30 cellular contexts compared by ENCODE assay signal in the genomic region with DNA sequence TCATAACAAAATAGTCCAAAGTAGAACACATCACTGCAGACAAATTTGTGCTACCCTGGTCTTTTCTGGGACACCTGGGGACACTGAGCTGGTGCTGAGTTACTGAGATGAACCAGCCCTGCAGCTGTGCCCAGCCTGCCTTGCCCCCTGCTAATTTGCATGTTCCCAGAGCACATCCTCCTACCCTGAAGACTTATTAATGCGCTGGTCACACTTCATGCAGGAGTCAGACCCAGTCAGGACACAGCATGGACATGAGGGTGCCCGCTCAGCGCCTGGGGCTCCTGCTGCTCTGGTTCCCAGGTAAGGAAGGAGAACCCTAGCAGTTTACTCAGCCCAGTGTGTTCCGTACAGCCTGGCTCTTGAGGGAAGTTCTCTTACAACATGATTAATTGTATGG.
"Had no signal": no experiment of that assay in that cellular context is flagged by ENCODE, and none has a peak within 500 bp of the region (broad histone marks: within the 10 kb centered on the region; RNA-seq: fewer than 3 reads in every experiment).

No MANE protein-coding gene starts in this region.

- H3K9me3 Mint-ChIP-seq: stimulated activated naive CD8-positive, alpha-beta T cell treated with anti-CD3 and anti-CD28 coated beads, Interleukin-15, Interleukin-2, amounts not matched to agents 100 ng/mL and 50 ng/mL, for 24 hours; type B pancreatic cell had no signal

- H3K27me3 ChIP-seq: cardiac muscle cell, colonic mucosa, gastrocnemius medialis, hepatocyte, ovary, right lobe of liver, uterus had no signal

- H3K4me1 ChIP-seq: colonic mucosa, gastrocnemius medialis, right lobe of liver, uterus had no signal

- H3K36me3 ChIP-seq: cardiac muscle cell, colonic mucosa, gastrocnemius medialis, ovary, right lobe of liver, thoracic aorta, uterus had no signal

- H3K79me2 ChIP-seq: hepatocyte had no signal

- H3K4me1 Mint-ChIP-seq: stimulated activated effector memory CD8-positive, alpha-beta T cell treated with anti-CD3 and anti-CD28 coated beads, Interleukin-12 subunit alpha, Interleukin-12 subunit beta, amount 100 ng/mL, for 72 hours had no signal

- H3K36me3 Mint-ChIP-seq: activated naive CD8-positive, alpha-beta T cell; stimulated activated effector memory CD8-positive, alpha-beta T cell treated with anti-CD3 and anti-CD28 coated beads, Interleukin-12 subunit alpha, Interleukin-12 subunit beta, amount 100 ng/mL, for 72 hours; type B pancreatic cell had no signal

- H3K4me2 ChIP-seq: hepatocyte had no signal

- H3K27ac Mint-ChIP-seq: activated naive CD8-positive, alpha-beta T cell; progenitor cell of endocrine pancreas; stimulated activated effector memory CD8-positive, alpha-beta T cell treated with anti-CD3 and anti-CD28 coated beads, Interleukin-12 subunit alpha, Interleukin-12 subunit beta, amount 100 ng/mL, for 72 hours; stimulated activated naive CD8-positive, alpha-beta T cell treated with anti-CD3 and anti-CD28 coated beads, Interleukin-15, Interleukin-2, amounts not matched to agents 100 ng/mL and 50 ng/mL, for 24 hours; type B pancreatic cell had no signal

- H3K9me3 ChIP-seq: colonic mucosa, gastrocnemius medialis, ovary, right lobe of liver, thoracic aorta, uterus had no signal

- DNase-seq: activated CD4-positive, alpha-beta T cell treated with anti-CD3 and anti-CD28 coated beads for 48 hours; activated CD4-positive, alpha-beta T cell treated with anti-CD3 and anti-CD28 coated beads, Interleukin-2, amount 50 U/mL, for 48 hours; activated CD8-positive, alpha-beta memory T cell treated with anti-CD3 and anti-CD28 coated beads for 24 hours; activated effector memory CD4-positive, alpha-beta T cell treated with Interleukin-2 at 50 U/mL for 16 hours; activated naive CD4-positive, alpha-beta T cell treated with Interleukin-2 at 50 U/mL for 16 hours; anterior cingulate cortex; cerebellar nuclear complex; colonic mucosa; dorsolateral prefrontal cortex; effector memory CD4-positive, alpha-beta T cell; erythroblast; gastrocnemius medialis; left cardiac atrium; left ventricle myocardium superior; ovary; right lobe of liver; stimulated activated CD4-positive, alpha-beta T cell treated with anti-CD3 and anti-CD28 coated beads, Interleukin-12 subunit alpha, Interleukin-12 subunit beta, amount 100 ng/mL, for 4 hours; stimulated activated CD4-positive, alpha-beta T cell treated with anti-CD3 and anti-CD28 coated beads, Interleukin-4, amount 100 ng/mL, for 24 hours; uterus had no signal

- H3K27ac ChIP-seq: cardiac muscle cell, colonic mucosa, dorsolateral prefrontal cortex, gastrocnemius medialis, hepatocyte, ovary, right lobe of liver, thoracic aorta, uterus, VCaP had no signal

- H2AFZ ChIP-seq: hepatocyte had no signal

- FAIRE-seq: keratinocyte, TTC549 had no signal

- H3K4me3 ChIP-seq: cardiac muscle cell, colonic mucosa, dorsolateral prefrontal cortex, gastrocnemius medialis, hepatocyte, ovary, right lobe of liver, thoracic aorta, uterus had no signal

- H3K4me3 Mint-ChIP-seq: activated naive CD8-positive, alpha-beta T cell; stimulated activated effector memory CD8-positive, alpha-beta T cell treated with anti-CD3 and anti-CD28 coated beads, Interleukin-12 subunit alpha, Interleukin-12 subunit beta, amount 100 ng/mL, for 72 hours; stimulated activated naive CD8-positive, alpha-beta T cell treated with anti-CD3 and anti-CD28 coated beads, Interleukin-15, Interleukin-2, amounts not matched to agents 100 ng/mL and 50 ng/mL, for 24 hours; type B pancreatic cell had no signal
